Comparison of ENCODE assay signal across 1 cellular context in the genomic region with DNA sequence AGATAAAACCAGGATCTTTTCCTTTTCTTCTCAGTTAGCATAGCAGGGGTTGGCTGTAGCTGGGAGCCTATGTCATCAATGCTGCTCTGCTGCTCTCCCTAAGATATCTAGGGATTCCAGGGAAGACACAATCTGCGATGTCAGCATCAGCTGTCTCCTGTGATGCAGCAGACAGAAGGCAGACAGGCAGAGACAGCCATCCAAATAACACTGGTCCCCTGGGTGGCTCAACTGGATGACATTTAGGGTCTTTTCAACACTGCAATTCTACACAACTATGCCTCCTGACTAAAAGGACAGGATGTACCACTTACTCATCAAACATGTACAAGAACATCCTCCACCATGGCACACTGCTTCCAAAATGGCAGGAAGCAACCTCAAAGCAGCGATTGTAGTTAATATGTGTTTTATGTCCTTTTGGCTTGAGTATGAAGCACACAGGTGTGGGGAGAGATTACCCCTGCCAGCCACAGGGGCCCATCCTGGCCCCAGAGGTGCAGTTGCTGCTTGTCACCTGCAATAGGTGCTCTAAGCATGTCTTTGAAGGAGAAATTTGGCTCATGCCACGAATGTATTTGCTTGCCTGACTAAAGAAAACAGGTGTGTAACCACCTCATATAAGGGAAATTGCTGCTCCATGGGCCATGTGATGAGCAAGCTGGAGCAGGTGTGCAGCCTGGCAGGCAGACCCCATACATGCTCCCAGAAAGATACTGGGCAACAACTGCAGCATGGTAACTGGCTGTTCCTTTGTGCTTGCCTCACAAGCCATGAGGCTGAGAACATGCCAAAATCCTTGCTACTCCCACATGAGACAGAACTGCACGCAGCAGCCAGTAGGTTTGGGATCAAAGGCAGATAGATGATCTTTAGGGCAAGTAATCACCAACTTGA.
TF ChIP-seq lines count a peak whose summit lies in the region.

No MANE protein-coding gene starts in this region.

TF ChIP-seq in Ishikawa, 13 proteins besides CTCF, POLR2A, EP300 and RAD21 (continued from another document):
- TF ChIP-seq EGR1 (IDR thresholded peaks at IDR 0.05) (no peak), FOXM1 (IDR thresholded peaks at IDR 0.05; ENCODE audit: borderline replicate concordance, low read depth) (no peak), CREB1 (IDR thresholded peaks at IDR 0.05; ENCODE audit: low read depth) (no peak), NFIC (IDR thresholded peaks at IDR 0.05) (no peak)
